ENCODE assay signal across 8 cellular contexts in the genomic region with DNA sequence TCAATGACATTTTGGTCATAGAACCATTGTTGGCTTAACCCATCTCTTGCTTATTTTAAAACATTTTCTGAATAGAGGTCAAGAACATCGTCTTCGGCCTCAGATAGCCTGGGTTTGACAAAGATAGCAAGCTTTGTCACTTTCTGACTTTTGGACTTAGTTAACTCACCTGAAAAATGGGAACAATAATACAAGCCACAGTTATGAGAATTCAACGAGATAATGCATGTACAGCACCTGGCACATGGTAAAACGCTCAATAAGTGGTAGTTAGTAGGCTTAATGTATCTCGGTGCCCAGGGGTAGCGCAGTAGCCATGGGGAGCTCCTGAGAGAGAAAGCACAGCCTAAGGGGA. TPM values are rescaled to one million over a fixed set of nuclear protein-coding genes. Genes with fewer than 3 reads are reported as not detected.
DNase-seq lines count a peak whose midpoint lies in the region; ATAC-seq and TF ChIP-seq lines count a peak whose summit lies in the region.

No MANE protein-coding gene starts in this region.

- H3K4me2 ChIP-seq in SU-DHL-6 (ENCODE audit: low read depth, low read length, poor library complexity, severe bottlenecking) = peak overlapping the region; percentile 81

- H4K20me1 ChIP-seq in SU-DHL-6 (ENCODE audit: low read depth, low read length) = peaks cover 7% of the 10 kb centered on the region

- DNase-seq in stimulated activated effector memory CD8-positive, alpha-beta T cell treated with anti-CD3 and anti-CD28 coated beads, Interleukin-12 subunit alpha, Interleukin-12 subunit beta, amount 100 ng/mL, for 72 hours (ENCODE audit: low spot score in 2 of 2) = no peak
- DNase-seq in left colon = no peak

- H3F3A ChIP-seq in SU-DHL-6 (ENCODE audit: insufficient read depth) = peaks cover 4% of the 10 kb centered on the region; the same call in 1 of the 2 replicates

- ATAC-seq in GM21619 (IDR thresholded peaks at IDR 0.05; ENCODE audit: unreplicated experiment) (peak; percentile 3), gastroesophageal sphincter (no peak), left colon (no peak), HG03432 (IDR thresholded peaks at IDR 0.05; ENCODE audit: unreplicated experiment) (no peak), esophagus mucosa (no peak), GM21360 (IDR thresholded peaks at IDR 0.05; ENCODE audit: unreplicated experiment) (no peak)
- no peak for ATAC-seq in stimulated activated effector memory CD8-positive, alpha-beta T cell treated with anti-CD3 and anti-CD28 coated beads, Interleukin-12 subunit alpha, Interleukin-12 subunit beta, amount 100 ng/mL, for 72 hours

- H3K9me2 ChIP-seq in SU-DHL-6 (replicated peaks; ENCODE audit: insufficient read depth, low read length) = no peaks in the 10 kb centered on the region

- H3K4me1 Mint-ChIP-seq in stimulated activated effector memory CD8-positive, alpha-beta T cell treated with anti-CD3 and anti-CD28 coated beads, Interleukin-12 subunit alpha, Interleukin-12 subunit beta, amount 100 ng/mL, for 72 hours = peaks cover 57% of the 10 kb centered on the region

- H3K4me3 ChIP-seq in SU-DHL-6 (ENCODE audit: insufficient read depth, low read length, poor library complexity, severe bottlenecking) (peak overlapping the region; percentile 96), gastroesophageal sphincter (peak overlapping the region; percentile 94 to 96)

- H3K27me3 ChIP-seq in SU-DHL-6 (ENCODE audit: low read length) (no peaks in the 10 kb centered on the region), gastroesophageal sphincter (no peaks in the 10 kb centered on the region)

- intact Hi-C loops in left colon (cut with DNase I, micrococcal nuclease) = no loop called here

- H3K4me3 Mint-ChIP-seq in stimulated activated effector memory CD8-positive, alpha-beta T cell treated with anti-CD3 and anti-CD28 coated beads, Interleukin-12 subunit alpha, Interleukin-12 subunit beta, amount 100 ng/mL, for 72 hours = peak overlapping the region; percentile 88

- TF ChIP-seq POLR2A in gastroesophageal sphincter (IDR thresholded peaks at IDR 0.05) = no peak

- H3K27ac ChIP-seq in SU-DHL-6 (ENCODE audit: low read depth, low read length) = peak overlapping the region; percentile 26; the same call in 1 of the 2 replicates
- peak overlapping the region in 3 of 4 donors; percentile 78 to 87 (median 84) for H3K27ac ChIP-seq in gastroesophageal sphincter

- peak overlapping the region; percentile 80 for H3K9ac ChIP-seq in SU-DHL-6 (ENCODE audit: low read length)

- H3K36me3 Mint-ChIP-seq in stimulated activated effector memory CD8-positive, alpha-beta T cell treated with anti-CD3 and anti-CD28 coated beads, Interleukin-12 subunit alpha, Interleukin-12 subunit beta, amount 100 ng/mL, for 72 hours = peaks cover 33% of the 10 kb centered on the region

- H3K36me3 ChIP-seq in SU-DHL-6 (ENCODE audit: low read length) (no peaks in the 10 kb centered on the region), gastroesophageal sphincter (peaks cover 0 to 23% of the 10 kb centered on the region in 2 donors)

- TF ChIP-seq CTCF in SU-DHL-6 (IDR thresholded peaks at IDR 0.05; ENCODE audit: insufficient read depth, low read length, poor library complexity, severe bottlenecking) (no peak), gastroesophageal sphincter (IDR thresholded peaks at IDR 0.05) (no peak)

- H3K9me3 ChIP-seq in SU-DHL-6 (ENCODE audit: insufficient read depth, low read length) (no peaks in the 10 kb centered on the region), gastroesophageal sphincter (no peaks in the 10 kb centered on the region)

- TF ChIP-seq EP300 in gastroesophageal sphincter (IDR thresholded peaks at IDR 0.05) = no peak

- H3K4me1 ChIP-seq in gastroesophageal sphincter = peaks cover 0 to 72% (median 23%) of the 10 kb centered on the region in 3 donors

- H2AFZ ChIP-seq in SU-DHL-6 (ENCODE audit: low read depth, low read length, severe bottlenecking) = peak overlapping the region; percentile 54

- H3K9me3 Mint-ChIP-seq in stimulated activated effector memory CD8-positive, alpha-beta T cell treated with anti-CD3 and anti-CD28 coated beads, Interleukin-12 subunit alpha, Interleukin-12 subunit beta, amount 100 ng/mL, for 72 hours = no peaks in the 10 kb centered on the region

- H3K27ac Mint-ChIP-seq in stimulated activated effector memory CD8-positive, alpha-beta T cell treated with anti-CD3 and anti-CD28 coated beads, Interleukin-12 subunit alpha, Interleukin-12 subunit beta, amount 100 ng/mL, for 72 hours = peak overlapping the region; percentile 76

- 0 to 40% methylated on average over 1 to 6 of the region's 6 CpGs for WGBS in gastroesophageal sphincter (ENCODE audit: low coverage in 1 of 2), 2 donors

- peaks cover 54% of the 10 kb centered on the region for H3K79me2 ChIP-seq in SU-DHL-6 (ENCODE audit: insufficient read depth, low read length)

RNA-seq across cellular contexts. Expression of gene COPS7B, which starts 0.4 kb away (rescaled TPM):
- total RNA-seq in gastroesophageal sphincter (10 to 100 TPM; 24.2 to 39.4 (median 30.0) TPM), left colon (10 to 100 TPM; 21.7 to 28.1 TPM), esophagus mucosa (16.8 TPM)

RNA-seq across cellular contexts. Expression of gene PDE6D, which starts 4.7 kb away (rescaled TPM):
- total RNA-seq in gastroesophageal sphincter (10 to 100 TPM; 24.3 to 33.7 (median 28.7) TPM), left colon (10 to 100 TPM; 16.2 to 17.5 TPM), esophagus mucosa (18.5 TPM)
